22 cellular contexts compared by ENCODE assay signal in genomic region chr14:59318908-59319307, GRCh38.
DNase-seq lines count a peak whose midpoint lies in the region; ATAC-seq and TF ChIP-seq lines count a peak whose summit lies in the region.
"Had no signal": no experiment of that assay in that cellular context is flagged by ENCODE, and none has a peak within 500 bp of the region (broad histone marks: within the 10 kb centered on the region; RNA-seq: fewer than 3 reads in every experiment).

No MANE protein-coding gene starts in this region.

- no peaks in the 10 kb centered on the region for H3K36me3 Mint-ChIP-seq in mesothelial cell of epicardium

- peak overlapping the region; percentile 49 for H3K27ac Mint-ChIP-seq in mesothelial cell of epicardium
- H3K27ac Mint-ChIP-seq: activated naive CD8-positive, alpha-beta T cell; activated T-helper 1 cell treated with anti-CD3 and anti-CD28 coated beads, Interleukin-12 subunit alpha, Interleukin-12 subunit beta, Interleukin-2, Interleukin-4 antibody, amounts not matched to agents 30 ng/mL and 10 ng/mL and 1 ng/mL, durations not matched to agents 14 hours and 24 hours and 36 hours had no signal

- H3K9ac ChIP-seq in stomach smooth muscle (ENCODE audit: low read length in 2 of 2) = no peak overlapping the region

- no peaks in the 10 kb centered on the region for H3K9me3 Mint-ChIP-seq in mesothelial cell of epicardium
- H3K9me3 Mint-ChIP-seq: activated T-helper 1 cell treated with anti-CD3 and anti-CD28 coated beads, Interleukin-12 subunit alpha, Interleukin-12 subunit beta, Interleukin-2, Interleukin-4 antibody, amounts not matched to agents 30 ng/mL and 10 ng/mL and 1 ng/mL, durations not matched to agents 14 hours and 24 hours and 36 hours; neural crest cell had no signal

- H3K4me3 Mint-ChIP-seq in mesothelial cell of epicardium = no peak overlapping the region
- H3K4me3 Mint-ChIP-seq: activated naive CD8-positive, alpha-beta T cell; activated T-helper 1 cell treated with anti-CD3 and anti-CD28 coated beads, Interleukin-12 subunit alpha, Interleukin-12 subunit beta, Interleukin-2, Interleukin-4 antibody, amounts not matched to agents 30 ng/mL and 10 ng/mL and 1 ng/mL, durations not matched to agents 14 hours and 24 hours and 36 hours; neural crest cell had no signal

- H3K27ac ChIP-seq in cardiac muscle cell (peak overlapping the region; percentile 88), stomach smooth muscle (ENCODE audit: low read length) (peak overlapping the region; percentile 3)
- H3K27ac ChIP-seq: body of pancreas had no signal

- no peaks in the 10 kb centered on the region for H3K27me3 Mint-ChIP-seq in mesothelial cell of epicardium (ENCODE audit: low read depth)
- H3K27me3 Mint-ChIP-seq: activated naive CD8-positive, alpha-beta T cell had no signal

- H3K27me3 ChIP-seq in cardiac muscle cell (no peaks in the 10 kb centered on the region), stomach smooth muscle (ENCODE audit: control insufficient read depth in 1 of 2, insufficient read depth in 2 of 2, low read length in 2 of 2) (no peaks in the 10 kb centered on the region)
- H3K27me3 ChIP-seq: body of pancreas had no signal

- H3K4me1 Mint-ChIP-seq in mesothelial cell of epicardium = peaks cover 51% of the 10 kb centered on the region

- H3K4me1 ChIP-seq in cardiac muscle cell (ENCODE audit: low read depth) (peaks cover 40% of the 10 kb centered on the region), stomach smooth muscle (ENCODE audit: control insufficient read depth, insufficient read depth, low read length) (peaks cover 23% of the 10 kb centered on the region)

- DNase-seq in amniotic epithelial cell (ENCODE audit: low read depth) = peak; percentile 55
- DNase-seq in cardiac muscle cell (ENCODE audit: low read depth in 1 of 2, low spot score in 1 of 2) = peak in 1 of 2 donors; percentile 41
- no peak for DNase-seq in mesothelial cell of epicardium (ENCODE audit: low spot score in 2 of 2, unreplicated experiment in 2 of 2)
- no peak for DNase-seq in NCI-H748 (lab: John Stamatoyannopoulos, UW; ENCODE audit: unreplicated experiment)
- no peak for DNase-seq in NOMO-1 treated with DMSO at 0.1 percent for 48 hours (lab: John Stamatoyannopoulos, UW; ENCODE audit: unreplicated experiment)
- DNase-seq in mesenteric fat pad (ENCODE audit: low spot score) = no peak
- DNase-seq: ACHN; body of pancreas; Calu3; cortex of kidney; foreskin fibroblast; NCI-H1417 treated with DMSO at 0.1 percent for 48 hours; NCI-H524 treated with DMSO at 0.1 percent for 48 hours; SHP77; stimulated activated CD4-positive, alpha-beta T cell treated with anti-CD3 and anti-CD28 coated beads, Interleukin-12 subunit alpha, Interleukin-12 subunit beta, amount 100 ng/mL, for 4 hours; substantia nigra had no signal

- no peaks in the 10 kb centered on the region for H3K9me3 ChIP-seq in cardiac muscle cell (ENCODE audit: low read depth)
- no peaks in the 10 kb centered on the region for H3K9me3 ChIP-seq in stomach smooth muscle (ENCODE audit: control insufficient read depth in 2 of 2, low read length in 2 of 2)
- H3K9me3 ChIP-seq: body of pancreas had no signal

- no peak for ATAC-seq in GM21528 (IDR thresholded peaks at IDR 0.05; ENCODE audit: low FRiP score, unreplicated experiment)
- ATAC-seq: body of pancreas, HCT116 had no signal

- H3K4me3 ChIP-seq in cardiac muscle cell (no peak overlapping the region), stomach smooth muscle (ENCODE audit: low read length in 2 of 2) (no peak overlapping the region)
- H3K4me3 ChIP-seq: body of pancreas had no signal

- no peaks in the 10 kb centered on the region for H3K36me3 ChIP-seq in cardiac muscle cell
- H3K36me3 ChIP-seq in stomach smooth muscle (ENCODE audit: control insufficient read depth in 2 of 2, insufficient read depth in 2 of 2, low read length in 2 of 2) = peaks cover 2 to 8% of the 10 kb centered on the region in 2 donors

- no peak for TF ChIP-seq CTCF in cardiac muscle cell (IDR thresholded peaks at IDR 0.05; ENCODE audit: low read depth, low read length)
- TF ChIP-seq CTCF in mesothelial cell of epicardium (IDR thresholded peaks at IDR 0.05; ENCODE audit: unreplicated experiment) = no peak
